ENCODE assay signal across 22 cellular contexts in genomic region chr11:114264381-114264780, GRCh38. TPM values are rescaled to one million over a fixed set of nuclear protein-coding genes. Genes with fewer than 3 reads are reported as not detected.
DNase-seq lines count a peak whose midpoint lies in the region; ATAC-seq, FAIRE-seq and TF ChIP-seq lines count a peak whose summit lies in the region.
"Had no signal": no experiment of that assay in that cellular context is flagged by ENCODE, and none has a peak within 500 bp of the region (broad histone marks: within the 10 kb centered on the region; RNA-seq: fewer than 3 reads in every experiment).

No MANE protein-coding gene starts in this region.

- H2BK5ac ChIP-seq in mesendoderm (ENCODE audit: low read length) = no peak overlapping the region

- H3K23ac ChIP-seq in mesendoderm (ENCODE audit: low read length) = no peak overlapping the region

- H3K4me3 ChIP-seq in bronchial epithelial cell (ENCODE audit: low read depth, low read length) = no peak overlapping the region
- no peak overlapping the region for H3K4me3 ChIP-seq in mesendoderm (ENCODE audit: low read length)
- H3K4me3 ChIP-seq: A549, GM23248 had no signal

- no peak overlapping the region for H4K5ac ChIP-seq in mesendoderm (ENCODE audit: low read length)

- no peak overlapping the region for H4K8ac ChIP-seq in mesendoderm (ENCODE audit: low read depth, low read length)

- H3K4me2 ChIP-seq in mesendoderm (ENCODE audit: low read length) = no peak overlapping the region
- H3K4me2 ChIP-seq: A549 had no signal

- TF ChIP-seq CTCF in bronchial epithelial cell (IDR thresholded peaks at IDR 0.05; ENCODE audit: insufficient read depth, low read length, severe bottlenecking) = no peak

- ATAC-seq in GM19397 (IDR thresholded peaks at IDR 0.05; ENCODE audit: unreplicated experiment) = no peak
- ATAC-seq: A549 had no signal

- no CpG with 5 or more reads among the region's 2 CpGs for WGBS in mesendoderm (ENCODE audit: extremely low coverage, insufficient coverage, low lambda C conversion rate)

- FAIRE-seq in bronchial epithelial cell (lab: Jason Lieb, UNC) = peak; percentile 43
- FAIRE-seq: A549, GM12891, H1 had no signal

- intact Hi-C loops in posterior vena cava (cut with DNase I) = loop anchor here (5.0 to 10.0 kb wide), 2 partner anchors 360 to 367 kb away; partner anchors contain the start of gene HTR3B (in 1 of the 2)

- H3K27me3 ChIP-seq in bronchial epithelial cell (ENCODE audit: control insufficient read depth, insufficient read depth, low read length) (peaks cover 1% of the 10 kb centered on the region), mesendoderm (ENCODE audit: insufficient read depth, low read length, poor library complexity) (no peaks in the 10 kb centered on the region)

- H2AK5ac ChIP-seq in mesendoderm (ENCODE audit: low read length) = no peak overlapping the region

- no peak overlapping the region for H3K27ac ChIP-seq in mesendoderm (ENCODE audit: low read depth, low read length)
- H3K27ac ChIP-seq: A549, GM23248 had no signal

- H3K4ac ChIP-seq in mesendoderm (ENCODE audit: low read depth, low read length) = no peak overlapping the region

- H3K79me1 ChIP-seq in mesendoderm (ENCODE audit: low read length) = no peaks in the 10 kb centered on the region

- no peak overlapping the region for H3K18ac ChIP-seq in mesendoderm (ENCODE audit: low read length)

- no peak overlapping the region for H2BK120ac ChIP-seq in mesendoderm (ENCODE audit: low read depth, low read length)

- no peak overlapping the region for H2BK15ac ChIP-seq in mesendoderm (replicated peaks; ENCODE audit: low read depth)

- H3K79me2 ChIP-seq in mesendoderm (ENCODE audit: control insufficient read depth, insufficient read depth, low read length) = no peaks in the 10 kb centered on the region

- H3K36me3 ChIP-seq in bronchial epithelial cell (ENCODE audit: control insufficient read depth, insufficient read depth, low read length) = no peaks in the 10 kb centered on the region
- H3K36me3 ChIP-seq in mesendoderm (ENCODE audit: control insufficient read depth, insufficient read depth, low read length) = no peaks in the 10 kb centered on the region

- no peak for DNase-seq in bronchial epithelial cell (ENCODE audit: low read depth)
- DNase-seq in islet precursor cell = peak; percentile 18
- DNase-seq in posterior vena cava (ENCODE audit: low spot score) = peak; percentile 14
- DNase-seq in mesendoderm = no peak
- DNase-seq in AML-193 (lab: John Stamatoyannopoulos, UW) = no peak
- DNase-seq: 8988T; ACHN; C1 segment of cervical spinal cord; Calu3; CD4-positive, alpha-beta memory T cell; COR-L47; DMS53; DMS79 treated with DMSO at 0.1 percent for 48 hours; GF-D8; GM23248; H7; HCEC 1CT had no signal

- H3K9ac ChIP-seq in mesendoderm (ENCODE audit: low read length) = no peak overlapping the region
- H3K9ac ChIP-seq: GM23248 had no signal

- no peaks in the 10 kb centered on the region for H3K4me1 ChIP-seq in mesendoderm (ENCODE audit: control insufficient read depth, low read depth, low read length)

- H3K56ac ChIP-seq in mesendoderm (ENCODE audit: low read length) = no peak overlapping the region

RNA-seq across cellular contexts. Expression of gene NNMT, which starts 31.8 kb away (rescaled TPM):
- 0.38 and 11.6 TPM in 2 replicates for total RNA-seq in bronchial epithelial cell
- total RNA-seq in posterior vena cava = 100 to 1,000 TPM; 631 to 647 TPM
- 0.17 TPM for polyA plus RNA-seq in mesendoderm (2013, experiment 1 of 2)
- 0.10 TPM for polyA plus RNA-seq in mesendoderm (2013, experiment 2 of 2)
- total RNA-seq: CD4-positive, alpha-beta memory T cell; G401; H1; H7 had no signal
- polyA plus RNA-seq: CD4-positive, alpha-beta memory T cell; H1 had no signal

Comparison
In these comparisons a context has a peak if more than half of its experiments do, and no peak if none do; other contexts are left out.
1. DNase-seq: peak in islet precursor cell (single experiment) and posterior vena cava (single experiment); none in bronchial epithelial cell (single experiment), mesendoderm (single experiment) and AML-193 (0 of 2).
2. RNA of gene NNMT, which starts 31.8 kb away (total RNA-seq): 631 to 647 TPM in posterior vena cava; 0.38 to 11.6 TPM in bronchial epithelial cell; every median in the first group is over 10 times any median in the second.